ENCODE assay signal across 25 cellular contexts in the genomic region with DNA sequence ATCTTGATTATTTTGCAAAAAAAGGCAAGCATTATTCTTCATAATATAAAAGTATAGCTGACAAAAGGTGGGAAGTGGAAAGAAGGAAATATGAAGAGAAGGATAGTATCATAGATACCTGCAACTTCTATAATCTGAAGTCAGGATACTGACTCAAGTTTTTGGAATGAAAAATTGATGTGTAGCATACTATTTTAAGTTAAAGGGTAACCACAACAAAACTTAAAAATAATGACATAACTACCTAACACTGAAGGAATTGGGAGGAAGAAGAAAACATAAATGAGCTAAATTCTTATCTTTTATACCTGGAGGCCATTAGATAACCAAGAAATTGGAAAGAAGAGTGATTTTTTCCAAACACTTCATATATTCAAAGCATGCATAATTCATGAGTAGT. TPM values are rescaled to one million over a fixed set of nuclear protein-coding genes. Genes with fewer than 3 reads are reported as not detected.
DNase-seq lines count a peak whose midpoint lies in the region; ATAC-seq, FAIRE-seq and TF ChIP-seq lines count a peak whose summit lies in the region.
"Had no signal": no experiment of that assay in that cellular context is flagged by ENCODE, and none has a peak within 500 bp of the region (broad histone marks: within the 10 kb centered on the region; RNA-seq: fewer than 3 reads in every experiment).

No MANE protein-coding gene starts in this region.

- H3K9me3 ChIP-seq in A549 = peaks cover 7% of the 10 kb centered on the region; the same call in 1 of the 3 replicates
- H3K9me3 ChIP-seq in PC-9 (ENCODE audit: insufficient read depth, low read depth) = peaks cover 6% of the 10 kb centered on the region; the same call in 1 of the 2 replicates
- no peaks in the 10 kb centered on the region for H3K9me3 ChIP-seq in CD8-positive, alpha-beta T cell (ENCODE audit: low read length)

- H3K4me3 ChIP-seq in A549 = no peak overlapping the region
- no peak overlapping the region for H3K4me3 ChIP-seq in PC-9
- no peak overlapping the region for H3K4me3 ChIP-seq in epithelial cell of esophagus (ENCODE audit: low read length)
- H3K4me3 ChIP-seq in CD8-positive, alpha-beta T cell (ENCODE audit: low read depth, low read length) = no peak overlapping the region
- H3K4me3 ChIP-seq: BLaER1, GM12878, GM23248 had no signal

- POLR2A ChIA-PET in A549 (lab: Yijun Ruan, JAX) (no interaction called here), PC-9 (lab: Charles Lee; ENCODE audit: unreplicated experiment) (interaction anchor here (0.6 to 0.7 kb wide), 3 partner anchors 27 to 84 kb away, joined by 3 to 6 read pairs (median 3); no protein-coding TSS in a partner anchor)
- POLR2A ChIA-PET in CD8-positive, alpha-beta T cell (lab: Charles Lee) = no interaction called here

- no peak for TF ChIP-seq RAD21 in A549 (conservative IDR thresholded peaks at IDR 0.05 in 1 of 2, IDR thresholded peaks at IDR 0.05 in 1 of 2)

- H3K9me2 ChIP-seq in PC-9 (ENCODE audit: insufficient read depth) = no peaks in the 10 kb centered on the region

- H3K36me3 Mint-ChIP-seq in CD8-positive, alpha-beta T cell = no peaks in the 10 kb centered on the region
- H3K36me3 Mint-ChIP-seq: CD4-positive, CD25-positive, alpha-beta regulatory T cell had no signal

- TF ChIP-seq CTCF in A549 (IDR thresholded peaks at IDR 0.05) (no peak), PC-9 (conservative IDR thresholded peaks at IDR 0.05) (no peak), epithelial cell of esophagus (IDR thresholded peaks at IDR 0.05; ENCODE audit: insufficient read depth, low read depth, low read length, missing control alignments) (no peak)
- no peak for TF ChIP-seq CTCF in CD8-positive, alpha-beta T cell (IDR thresholded peaks at IDR 0.05)

- no peaks in the 10 kb centered on the region for H3K79me2 ChIP-seq in PC-9 (ENCODE audit: low read depth)

- H4K20me1 ChIP-seq in PC-9 (ENCODE audit: insufficient read depth) = no peaks in the 10 kb centered on the region
- H4K20me1 ChIP-seq: BLaER1 had no signal

- no peak overlapping the region for H3K27ac ChIP-seq in A549
- H3K27ac ChIP-seq in PC-9 = peak overlapping the region; percentile 56
- H3K27ac ChIP-seq in CD8-positive, alpha-beta T cell (ENCODE audit: low read depth, low read length) = no peak overlapping the region
- H3K27ac ChIP-seq: BLaER1, C4-2B, GM23248 had no signal

- H3K4me3 Mint-ChIP-seq in CD8-positive, alpha-beta T cell = no peak overlapping the region
- H3K4me3 Mint-ChIP-seq: B cell; CD4-positive, CD25-positive, alpha-beta regulatory T cell; CD8-positive, alpha-beta memory T cell; H9 had no signal

- H2AFZ ChIP-seq in PC-9 = no peak overlapping the region
- H2AFZ ChIP-seq: GM23248 had no signal

- H3K36me3 ChIP-seq in PC-9 (ENCODE audit: low read depth) = no peaks in the 10 kb centered on the region
- no peaks in the 10 kb centered on the region for H3K36me3 ChIP-seq in CD8-positive, alpha-beta T cell (ENCODE audit: insufficient read depth, low read length)
- H3K36me3 ChIP-seq: BLaER1 had no signal

- no peak overlapping the region for H3K27ac Mint-ChIP-seq in CD8-positive, alpha-beta T cell
- H3K27ac Mint-ChIP-seq: B cell; CD4-positive, CD25-positive, alpha-beta regulatory T cell; CD8-positive, alpha-beta memory T cell; H9 had no signal

- H3K4me1 ChIP-seq in A549 (peaks cover 22% of the 10 kb centered on the region), PC-9 (replicated peaks; ENCODE audit: insufficient read depth) (peaks cover 39% of the 10 kb centered on the region)
- H3K4me1 ChIP-seq in CD8-positive, alpha-beta T cell (ENCODE audit: insufficient read depth, low read length) = no peaks in the 10 kb centered on the region
- H3K4me1 ChIP-seq: BLaER1 had no signal

- no peak for TF ChIP-seq POLR2A in A549 (IDR thresholded peaks at IDR 0.05; ENCODE audit: low read length)

- BruUV-seq in PC-9 (replicated peaks; lab: Mats Ljungman, UMichigan) = no TSS peak

- H3K4me1 Mint-ChIP-seq in CD8-positive, alpha-beta T cell (ENCODE audit: low read depth) = no peaks in the 10 kb centered on the region
- H3K4me1 Mint-ChIP-seq: CD4-positive, CD25-positive, alpha-beta regulatory T cell; CD8-positive, alpha-beta memory T cell had no signal

- no peaks in the 10 kb centered on the region for H3K27me3 ChIP-seq in PC-9 (ENCODE audit: insufficient read depth, low read depth)
- no peaks in the 10 kb centered on the region for H3K27me3 ChIP-seq in CD8-positive, alpha-beta T cell (ENCODE audit: insufficient read depth, low read length)
- H3K27me3 ChIP-seq: BLaER1 had no signal

- H3K4me2 ChIP-seq in A549 = no peak overlapping the region
- no peak overlapping the region for H3K4me2 ChIP-seq in PC-9
- H3K4me2 ChIP-seq: BLaER1 had no signal

- FAIRE-seq in A549 (lab: Jason Lieb, UNC) = peak; percentile 65
- FAIRE-seq: D721Med, GM12878, GM18507, H1 had no signal

- H3F3A ChIP-seq in PC-9 (ENCODE audit: insufficient read depth, low read depth) = peaks cover 28% of the 10 kb centered on the region

- DNase-seq in A549 (ENCODE audit: low read depth in 1 of 2, low spot score in 1 of 2) (no peak), M059J (ENCODE audit: low read depth) (peak; percentile 18), PC-9 (peak in 1 of 2 experiments; percentile 76), epithelial cell of esophagus (ENCODE audit: low read depth) (peak; percentile 29), UCSD-AML1 (lab: John Stamatoyannopoulos, UW; ENCODE audit: unreplicated experiment) (no peak), Ammon's horn (ENCODE audit: low spot score) (no peak)
- DNase-seq in CD8-positive, alpha-beta T cell = no peak
- DNase-seq: 8988T; CD4-positive, CD25-positive, alpha-beta regulatory T cell; CD8-positive, alpha-beta memory T cell; DMS 273 treated with DMSO at 0.1 percent for 48 hours; DMS79; EL; GDM1; GM23248; H9 had no signal

- CTCF ChIA-PET in A549 (lab: Yijun Ruan, JAX) (no interaction called here), PC-9 (lab: Charles Lee) (no interaction called here)
- CTCF ChIA-PET in CD8-positive, alpha-beta T cell (lab: Charles Lee) = no interaction called here

- no peak for TF ChIP-seq EP300 in A549 (IDR thresholded peaks at IDR 0.05)

- peaks cover 14% of the 10 kb centered on the region for H3K9me3 Mint-ChIP-seq in CD8-positive, alpha-beta T cell

- intact Hi-C loops in PC-9 (cut with micrococcal nuclease; ENCODE audit: unreplicated experiment) = no loop called here
- intact Hi-C loops in CD8-positive, alpha-beta T cell (cut with DNase I, micrococcal nuclease) = no loop called here

- ATAC-seq in A549 (no peak), HG03571 (IDR thresholded peaks at IDR 0.05; ENCODE audit: unreplicated experiment) (no peak)
- ATAC-seq in CD8-positive, alpha-beta T cell = no peak
- ATAC-seq: GM12878, HCT116 had no signal

- H3K27me3 Mint-ChIP-seq in CD8-positive, alpha-beta T cell (ENCODE audit: low read depth) = no peaks in the 10 kb centered on the region
- H3K27me3 Mint-ChIP-seq: B cell; CD4-positive, CD25-positive, alpha-beta regulatory T cell; CD8-positive, alpha-beta memory T cell had no signal

TF ChIP-seq in A549, 52 proteins besides CTCF, POLR2A, EP300 and RAD21:
- no peak for TF ChIP-seq SREBF2 (IDR thresholded peaks at IDR 0.05)
- no peak for TF ChIP-seq TP53 (CRISPR knock-in tag; IDR thresholded peaks at IDR 0.05)
- TF ChIP-seq POLR2AphosphoS2 (conservative IDR thresholded peaks at IDR 0.05; ENCODE audit: low read length) = no peak
- no peak for TF ChIP-seq SMC3 (IDR thresholded peaks at IDR 0.05)
- no peak for TF ChIP-seq CHD4 (IDR thresholded peaks at IDR 0.05; ENCODE audit: borderline replicate concordance)
- no peak for TF ChIP-seq FOXS1 (CRISPR knock-in tag; IDR thresholded peaks at IDR 0.05)

RNA-seq across cellular contexts. Expression of a gene that starts 51.8 kb away (rescaled TPM):
- polyA plus RNA-seq in A549 (2011; rRNA removed) = 100 and 117 TPM in 2 replicates
- polyA plus RNA-seq in A549 (2012; cell fraction: cytosol; rRNA removed) = 76.4 and 99.5 TPM in 2 replicates
- polyA plus RNA-seq in A549 (2012; cell fraction: nucleus; rRNA removed) = 116 and 118 TPM in 2 replicates
- polyA plus RNA-seq in A549 (2017; fragmentation: RNase III; extraction: RNeasy Plus Mini Kit Qiagen cat#74134 plus additional on column Dnase treatment) = 45.8 to 53.4 TPM (median 51.7 TPM) in 3 replicates
- polyA minus RNA-seq in A549 (2011; rRNA and poly(A)+ RNA removed) = 100 and 117 TPM in 2 replicates
- total RNA-seq in M059J (2014; rRNA removed; shearing (Covaris generic)) = 21.9 and 31.7 TPM in 2 replicates
- total RNA-seq in PC-9 (2021) = 69.9 and 80.9 TPM in 2 replicates
- 10 to 100 TPM; 14.1 to 14.3 TPM for total RNA-seq in CD8-positive, alpha-beta T cell

Comparison
In these comparisons a context has a peak if more than half of its experiments do, and no peak if none do; other contexts are left out.
1. DNase-seq: peak in M059J (single experiment) and epithelial cell of esophagus (single experiment); none in A549 (0 of 2), UCSD-AML1 (single experiment), CD8-positive, alpha-beta T cell (0 of 7) and Ammon's horn (single experiment).